ENCODE assay signal across 8 cellular contexts in genomic region chr15:92917606-92918407, GRCh38. TPM values are rescaled to one million over a fixed set of nuclear protein-coding genes. Genes with fewer than 3 reads are reported as not detected.
DNase-seq lines count a peak whose midpoint lies in the region; ATAC-seq and TF ChIP-seq lines count a peak whose summit lies in the region.

No MANE protein-coding gene starts in this region.

- peaks cover 31% of the 10 kb centered on the region for H3K4me1 ChIP-seq in colonic mucosa

- DNase-seq in EL (peak; percentile 94), NCI-H524 (lab: John Stamatoyannopoulos, UW) (peak; percentile 92 to 97), colonic mucosa (peak; percentile 99)
- DNase-seq in activated CD4-positive, alpha-beta T cell treated with anti-CD3 and anti-CD28 coated beads for 4 hours: peak; percentile 89 to 95
- DNase-seq in stimulated activated CD4-positive, alpha-beta T cell treated with anti-CD3 and anti-CD28 coated beads, Interleukin-1b, Interleukin-23, amount 100 ng/mL, for 24 hours (ENCODE audit: low read depth in 4 of 4, low spot score in 1 of 4): peak; percentile 84 to 92 (median 89)

- H3K9me3 ChIP-seq in colonic mucosa: no peaks in the 10 kb centered on the region

- H3K9ac ChIP-seq in colonic mucosa (ENCODE audit: low read depth in 2 of 2, low read length in 2 of 2): peak overlapping the region in 1 of 2 donors; percentile 52

- intact Hi-C loops in colonic mucosa (cut with DNase I): loop anchor here (5.0 kb wide), 1 partner anchor 121 kb away; no protein-coding TSS in a partner anchor

- H3K36me3 ChIP-seq in colonic mucosa: no peaks in the 10 kb centered on the region

- peak; percentile 49 for ATAC-seq in HG03378 (IDR thresholded peaks at IDR 0.05; ENCODE audit: unreplicated experiment)
- ATAC-seq in GM18873 (IDR thresholded peaks at IDR 0.05; ENCODE audit: low FRiP score, unreplicated experiment): no peak

- H3K27me3 ChIP-seq in colonic mucosa (no peaks in the 10 kb centered on the region), layer of hippocampus (ENCODE audit: control insufficient read depth, insufficient read depth, low read length) (no peaks in the 10 kb centered on the region)

- H3K4me3 ChIP-seq in colonic mucosa: no peak overlapping the region

- TF ChIP-seq CTCF in colonic mucosa (IDR thresholded peaks at IDR 0.05): peak; percentile 84

- H3K27ac ChIP-seq in colonic mucosa: peak overlapping the region; percentile 76
- H3K27ac ChIP-seq in layer of hippocampus (ENCODE audit: low read depth, low read length): peak overlapping the region; percentile 86

RNA-seq across cellular contexts. Expression of gene CHD2, which starts 17.7 kb away (rescaled TPM):
- total RNA-seq in colonic mucosa: 100 to 1,000 TPM in 1 of 2 donors, 10 to 100 TPM in 1; 87.5 to 121 TPM
